Comparison of ENCODE assay signal across 8 cellular contexts in genomic region chr19:4342421-4343055, GRCh38. TPM values are rescaled to one million over a fixed set of nuclear protein-coding genes. Genes with fewer than 3 reads are reported as not detected.
A peak's percentile ranks its signal among the peaks of the same experiment; 100 is the strongest.
DNase-seq lines count a peak whose midpoint lies in the region; ATAC-seq and TF ChIP-seq lines count a peak whose summit lies in the region.

No MANE protein-coding gene starts in this region.

- peak overlapping the region; percentile 94 for H3K4me2 ChIP-seq in smooth muscle cell

- no peaks in the 10 kb centered on the region for H3K79me2 ChIP-seq in smooth muscle cell (ENCODE audit: low read depth)

- H3K9ac ChIP-seq in smooth muscle cell (ENCODE audit: low read depth): peak overlapping the region; percentile 67

- no peaks in the 10 kb centered on the region for H3K27me3 ChIP-seq in smooth muscle cell (ENCODE audit: low read depth)

- H3K4me1 ChIP-seq in smooth muscle cell (ENCODE audit: low read depth): peaks cover 11% of the 10 kb centered on the region

- DNase-seq in AG08395 (ENCODE audit: low spot score) (peak; percentile 99), NCI-H2227 (lab: John Stamatoyannopoulos, UW; ENCODE audit: unreplicated experiment) (peak; percentile 97), activated B cell treated with CpG ODN at 0.5 μM for 24 hours (peak; percentile 70), caudate nucleus (lab: John Stamatoyannopoulos, UW) (peak; percentile 86 to 100 (median 97)), immature natural killer cell (peak; percentile 96 to 97 (median 96)), smooth muscle cell (lab: John Stamatoyannopoulos, UW; ENCODE audit: unreplicated experiment) (peak; percentile 90)

- no peaks in the 10 kb centered on the region for H4K20me1 ChIP-seq in smooth muscle cell (ENCODE audit: low read depth)

- peak overlapping the region; percentile 91 for H3K4me3 Mint-ChIP-seq in activated B cell treated with CpG ODN at 0.5 μM for 24 hours
- peak overlapping the region; percentile 77 to 94 (median 92) for H3K4me3 Mint-ChIP-seq in immature natural killer cell

- H3K36me3 Mint-ChIP-seq in activated B cell treated with CpG ODN at 0.5 μM for 24 hours (ENCODE audit: low read depth): peaks cover 15% of the 10 kb centered on the region
- H3K36me3 Mint-ChIP-seq in immature natural killer cell: peaks cover 0 to 4% (median 3%) of the 10 kb centered on the region in 3 donors

- H3K27me3 Mint-ChIP-seq in activated B cell treated with CpG ODN at 0.5 μM for 24 hours (no peaks in the 10 kb centered on the region), immature natural killer cell (ENCODE audit: low read depth in 3 of 3) (peaks cover 5 to 14% (median 12%) of the 10 kb centered on the region in 3 donors)

- H3K27ac ChIP-seq in caudate nucleus (ENCODE audit: low read depth, low read length) (peak overlapping the region; percentile 99), smooth muscle cell (ENCODE audit: low read depth) (peak overlapping the region; percentile 62)

- no peak overlapping the region for H2AFZ ChIP-seq in smooth muscle cell (ENCODE audit: low read depth)

- CTCF ChIA-PET in activated B cell treated with CpG ODN at 0.5 μM for 24 hours (lab: Charles Lee): interaction anchor here (1.0 to 2.7 kb wide), 4 partner anchors 10 to 76 kb away, joined by 3 to 22 read pairs (median 4); no protein-coding TSS in a partner anchor

- TF ChIP-seq CTCF in activated B cell treated with CpG ODN at 0.5 μM for 24 hours (IDR thresholded peaks at IDR 0.05): no peak
- TF ChIP-seq CTCF in smooth muscle cell (IDR thresholded peaks at IDR 0.05; ENCODE audit: borderline replicate concordance, insufficient read depth, poor library complexity, severe bottlenecking): no peak

- intact Hi-C loops in activated B cell treated with CpG ODN at 0.5 μM for 24 hours (cut with micrococcal nuclease): loop anchor here (1.0 to 2.0 kb wide), 6 partner anchors 14 to 580 kb away; partner anchors contain the start of genes CHAF1A, MRPL54 and YJU2

- H3F3A ChIP-seq in smooth muscle cell (ENCODE audit: low read depth): peaks cover 2% of the 10 kb centered on the region

- H3K4me1 Mint-ChIP-seq in activated B cell treated with CpG ODN at 0.5 μM for 24 hours: peaks cover 36% of the 10 kb centered on the region
- H3K4me1 Mint-ChIP-seq in immature natural killer cell: peaks cover 48 to 55% of the 10 kb centered on the region in 2 donors

- H3K27ac Mint-ChIP-seq in activated B cell treated with CpG ODN at 0.5 μM for 24 hours (peak overlapping the region; percentile 82), immature natural killer cell (peak overlapping the region; percentile 86 to 97 (median 88))

- H3K9me3 Mint-ChIP-seq in activated B cell treated with CpG ODN at 0.5 μM for 24 hours (no peaks in the 10 kb centered on the region), immature natural killer cell (no peaks in the 10 kb centered on the region)

- no peaks in the 10 kb centered on the region for H3K36me3 ChIP-seq in smooth muscle cell (ENCODE audit: low read depth)

- peak; percentile 86 for ATAC-seq in GM18909 (IDR thresholded peaks at IDR 0.05; ENCODE audit: poor library complexity, unreplicated experiment)
- peak; percentile 85 for ATAC-seq in HG03159 (IDR thresholded peaks at IDR 0.05; ENCODE audit: unreplicated experiment)
- peak; percentile 85 for ATAC-seq in activated B cell treated with CpG ODN at 0.5 μM for 24 hours (ENCODE audit: low read depth)

- no peaks in the 10 kb centered on the region for H3K9me3 ChIP-seq in smooth muscle cell (replicated peaks; ENCODE audit: low read depth)

- POLR2A ChIA-PET in activated B cell treated with CpG ODN at 0.5 μM for 24 hours (lab: Charles Lee): interaction anchor here (0.5 to 3.1 kb wide), 20 partner anchors 8 to 580 kb away, joined by 3 to 22 read pairs (median 6); partner anchors contain the start of genes CHAF1A, EEF2, HDGFL2 and MRPL54

- WGBS in smooth muscle cell (ENCODE audit: low lambda C conversion rate): 2% methylated on average over 30 of the region's 32 CpGs

- H3K4me3 ChIP-seq in smooth muscle cell: peak overlapping the region; percentile 66

RNA-seq across cellular contexts. Expression of gene MPND, which starts 0.8 kb away (rescaled TPM):
- 25.2 and 29.8 TPM in 2 replicates for total RNA-seq in activated B cell treated with CpG ODN at 0.5 μM for 24 hours
- 10 to 100 TPM in 2 of 3 donors, 1 to 10 TPM in 1; 9.0 to 13.4 (median 11.3) TPM for polyA plus RNA-seq in immature natural killer cell
- total RNA-seq in smooth muscle cell: 2.4 and 3.9 TPM in 2 replicates
- polyA plus RNA-seq in smooth muscle cell: 10.9 and 14.6 TPM in 2 replicates

RNA-seq across cellular contexts. Expression of gene STAP2, which starts 3.9 kb away (rescaled TPM):
- total RNA-seq in activated B cell treated with CpG ODN at 0.5 μM for 24 hours (1.1 and 1.3 TPM in 2 replicates), smooth muscle cell (10.7 and 13.0 TPM in 2 replicates)
- polyA plus RNA-seq in immature natural killer cell (1 to 10 TPM in 1 of 3 donors, under 1 TPM in 1, not detected in 1; 0.89 to 4.2 TPM), smooth muscle cell (8.3 and 26.5 TPM in 2 replicates)

RNA-seq across cellular contexts. Expression of gene FSD1, which starts 38.1 kb away (rescaled TPM):
- total RNA-seq in activated B cell treated with CpG ODN at 0.5 μM for 24 hours (1.4 and 2.6 TPM in 2 replicates), smooth muscle cell (6.9 and 9.9 TPM in 2 replicates)
- polyA plus RNA-seq in immature natural killer cell (10 to 100 TPM; 10.1 to 23.8 (median 12.8) TPM), smooth muscle cell (16.0 and 16.5 TPM in 2 replicates)

RNA-seq across cellular contexts. Expression of gene TMIGD2, which starts 40.3 kb away (rescaled TPM):
- not detected in 2 replicates for total RNA-seq in activated B cell treated with CpG ODN at 0.5 μM for 24 hours
- 100 to 1,000 TPM in 1 of 3 donors, 10 to 100 TPM in 2; 85.3 to 116 (median 86.1) TPM for polyA plus RNA-seq in immature natural killer cell
- not detected in 2 replicates for total RNA-seq in smooth muscle cell
- not detected in 2 replicates for polyA plus RNA-seq in smooth muscle cell

RNA-seq across cellular contexts. Expression of gene SH3GL1, which starts 57.8 kb away (rescaled TPM):
- total RNA-seq in activated B cell treated with CpG ODN at 0.5 μM for 24 hours: 33.8 and 43.7 TPM in 2 replicates
- polyA plus RNA-seq in immature natural killer cell: 10 to 100 TPM; 13.8 to 24.6 (median 18.4) TPM
- 50.1 and 52.9 TPM in 2 replicates for total RNA-seq in smooth muscle cell
- polyA plus RNA-seq in smooth muscle cell: 120 and 132 TPM in 2 replicates

Comparison
In these comparisons a context has a peak if more than half of its experiments do, and no peak if none do; other contexts are left out.
1. Peak in every context shown above with its lines: DNase-seq, ATAC-seq, H3K4me3 ChIP-seq and H3K27ac ChIP-seq.